9 cellular contexts compared by ENCODE assay signal in genomic region chr17:33674685-33675084, GRCh38.
DNase-seq lines count a peak whose midpoint lies in the region; ATAC-seq, FAIRE-seq and TF ChIP-seq lines count a peak whose summit lies in the region.
"Had no signal": no experiment of that assay in that cellular context is flagged by ENCODE, and none has a peak within 500 bp of the region (broad histone marks: within the 10 kb centered on the region; RNA-seq: fewer than 3 reads in every experiment).

No MANE protein-coding gene starts in this region.

- H3K4me3 ChIP-seq in RWPE2 (ENCODE audit: severe bottlenecking) (no peak overlapping the region), astrocyte of the cerebellum (ENCODE audit: low read depth, low read length) (no peak overlapping the region), small intestine (ENCODE audit: low read depth in 1 of 2, low read length in 2 of 2) (no peak overlapping the region)
- H3K4me3 ChIP-seq: BLaER1 had no signal

- DNase-seq in NCI-H1105 treated with DMSO at 0.1 percent for 48 hours (lab: John Stamatoyannopoulos, UW) (peak; percentile 27), NCI-H1105 (lab: John Stamatoyannopoulos, UW) (no peak), HS-27A (ENCODE audit: low read depth) (peak; percentile 5), RWPE2 (ENCODE audit: low spot score) (no peak), astrocyte of the cerebellum (ENCODE audit: low read depth) (peak; percentile 16), hypothalamus (lab: John Stamatoyannopoulos, UW) (peak in 43 of 51 donors; percentile 6 to 73 (median 39)), small intestine (peak; percentile 49)

- ATAC-seq in RWPE2 (ENCODE audit: low read depth) (peak; percentile 83), GM19395 (IDR thresholded peaks at IDR 0.05; ENCODE audit: unreplicated experiment) (no peak)

- in situ Hi-C loops in astrocyte of the cerebellum (cut with HindIII; ENCODE audit: low sequenced_read_pairs) = no loop called here

- peaks cover 3% of the 10 kb centered on the region for H3K9me3 ChIP-seq in RWPE2 (ENCODE audit: severe bottlenecking)
- H3K9me3 ChIP-seq in small intestine (ENCODE audit: control insufficient read depth, low read depth) = no peaks in the 10 kb centered on the region
- H3K9me3 ChIP-seq: BLaER1 had no signal

- WGBS in small intestine, 3 donors = 28 to 34% (median 29%) methylated on average over 8 of the region's 8 CpGs

- no peak overlapping the region for H3K27ac ChIP-seq in RWPE2 (ENCODE audit: poor library complexity, severe bottlenecking)
- H3K27ac ChIP-seq in small intestine (ENCODE audit: low read depth in 1 of 2, low read length in 1 of 2) = no peak overlapping the region
- H3K27ac ChIP-seq: BLaER1 had no signal

- peak; percentile 72 for TF ChIP-seq CTCF in RWPE2 (IDR thresholded peaks at IDR 0.05; ENCODE audit: poor library complexity, severe bottlenecking)
- TF ChIP-seq CTCF in astrocyte of the cerebellum (IDR thresholded peaks at IDR 0.05; ENCODE audit: low read depth, low read length, missing control alignments) = peak; percentile 80

- H3K4me1 ChIP-seq in RWPE2 (ENCODE audit: insufficient read depth, poor library complexity, severe bottlenecking) (no peaks in the 10 kb centered on the region), small intestine (ENCODE audit: control insufficient read depth in 2 of 2, insufficient read depth in 1 of 2, low read depth in 1 of 2, low read length in 1 of 2) (no peaks in the 10 kb centered on the region)

- no peak for FAIRE-seq in small intestine (lab: Jason Lieb, UNC)

- no peaks in the 10 kb centered on the region for H3K36me3 ChIP-seq in RWPE2 (ENCODE audit: low read depth)
- no peaks in the 10 kb centered on the region for H3K36me3 ChIP-seq in small intestine (ENCODE audit: control insufficient read depth in 2 of 2, insufficient read depth in 2 of 2, low read length in 2 of 2)
- H3K36me3 ChIP-seq: BLaER1 had no signal

- no peaks in the 10 kb centered on the region for H3K27me3 ChIP-seq in RWPE2 (ENCODE audit: insufficient read depth, poor library complexity, severe bottlenecking)
- H3K27me3 ChIP-seq in small intestine (ENCODE audit: control insufficient read depth in 2 of 2, insufficient read depth in 2 of 2, low read length in 2 of 2) = no peaks in the 10 kb centered on the region
- H3K27me3 ChIP-seq: BLaER1 had no signal

Comparison
In these comparisons a context has a peak if more than half of its experiments do, and no peak if none do; other contexts are left out.
1. DNase-seq: peak in NCI-H1105 treated with DMSO at 0.1 percent for 48 hours (single experiment), HS-27A (single experiment), astrocyte of the cerebellum (single experiment), hypothalamus (43 of 51) and small intestine (single experiment); none in NCI-H1105 (single experiment) and RWPE2 (single experiment).